In the genomic region with DNA sequence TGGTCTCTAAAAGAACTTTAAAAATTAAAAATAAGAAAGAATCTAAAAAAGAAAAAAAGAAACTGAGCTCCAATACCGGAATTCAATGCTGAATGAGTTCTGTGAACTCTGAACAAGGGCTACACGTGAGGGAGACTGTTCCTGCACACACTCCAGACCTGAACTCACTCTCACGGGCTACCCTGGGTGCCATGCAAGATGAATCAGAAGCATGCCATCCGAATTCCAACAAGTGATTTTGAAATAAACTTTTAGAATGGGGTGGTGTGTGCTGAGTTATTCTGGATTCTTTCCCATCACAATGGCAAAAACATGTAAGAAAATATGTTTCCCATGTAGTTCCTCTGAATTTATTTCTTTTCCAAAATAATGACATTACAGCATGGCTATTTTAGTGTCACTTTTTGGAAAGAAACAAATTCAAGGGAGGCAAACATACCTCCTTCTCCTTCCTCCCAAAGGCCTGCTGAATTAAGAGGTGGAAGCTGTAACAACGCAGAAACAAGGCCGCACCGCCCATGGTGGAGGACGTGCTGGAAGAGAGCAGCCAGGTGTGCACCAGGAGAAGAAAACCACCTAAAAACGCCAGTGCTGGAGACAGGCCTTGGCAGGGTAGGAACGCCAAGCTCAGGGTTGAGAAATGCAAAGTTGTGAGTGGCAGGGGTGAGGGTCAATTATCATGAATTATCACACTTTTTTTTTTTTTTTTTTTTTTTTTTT, we compare ENCODE assay signal across 12 cellular contexts.
DNase-seq lines count a peak whose midpoint lies in the region; ATAC-seq, FAIRE-seq and TF ChIP-seq lines count a peak whose summit lies in the region.
"Had no signal": no experiment of that assay in that cellular context is flagged by ENCODE, and none has a peak within 500 bp of the region (broad histone marks: within the 10 kb centered on the region; RNA-seq: fewer than 3 reads in every experiment).

No MANE protein-coding gene starts in this region.

- no peak for FAIRE-seq in HTR-8/SVneo (lab: Jason Lieb, UNC)

- H3K56ac ChIP-seq in mesendoderm (ENCODE audit: low read length) = peak overlapping the region; percentile 62

- H3K9me3 ChIP-seq in Peyer's patch = no peaks in the 10 kb centered on the region

- H4K8ac ChIP-seq in mesendoderm (ENCODE audit: low read depth, low read length) = no peak overlapping the region

- peaks cover 27% of the 10 kb centered on the region for H3K79me1 ChIP-seq in mesendoderm (ENCODE audit: low read length)

- H3K9ac ChIP-seq in mesendoderm (ENCODE audit: low read length) = no peak overlapping the region

- H3K27me3 ChIP-seq in mesendoderm (ENCODE audit: insufficient read depth, low read length, poor library complexity) (no peaks in the 10 kb centered on the region), Peyer's patch (no peaks in the 10 kb centered on the region)

- DNase-seq in left ventricle myocardium superior (no peak), Right ventricle myocardium inferior (ENCODE audit: missing footprints) (no peak), dedifferentiated amniotic fluid mesenchymal stem cell (ENCODE audit: extremely low spot score) (peak; percentile 69), mesendoderm (no peak), HTR-8/SVneo (ENCODE audit: insufficient read length, low spot score) (no peak), Peyer's patch (no peak)
- DNase-seq: activated T-cell treated with anti-CD3 and anti-CD28 coated beads, Interleukin-2, amount 50 U/mL, for 1 hour; central memory CD4-positive, alpha-beta T cell; foreskin melanocyte; NCI-H2171 had no signal

- H3K18ac ChIP-seq in mesendoderm (ENCODE audit: low read length) = peak overlapping the region; percentile 32

- H3K36me3 ChIP-seq in mesendoderm (ENCODE audit: control insufficient read depth, insufficient read depth, low read length) (no peaks in the 10 kb centered on the region), Peyer's patch (no peaks in the 10 kb centered on the region)

- intact Hi-C loops in left ventricle myocardium superior (cut with micrococcal nuclease) = no loop called here
- intact Hi-C loops in Right ventricle myocardium inferior (cut with DNase I) = no loop called here

- H3K27ac ChIP-seq in mesendoderm (ENCODE audit: low read depth, low read length) (no peak overlapping the region), Peyer's patch (peak overlapping the region in 1 of 4 donors; percentile 31)

- peak overlapping the region; percentile 55 for H2BK120ac ChIP-seq in mesendoderm (ENCODE audit: low read depth, low read length)

- no peak overlapping the region for H3K4me3 ChIP-seq in mesendoderm (ENCODE audit: low read length)
- no peak overlapping the region for H3K4me3 ChIP-seq in Peyer's patch

- H3K23ac ChIP-seq in mesendoderm (ENCODE audit: low read length) = no peak overlapping the region

- H2BK15ac ChIP-seq in mesendoderm (replicated peaks; ENCODE audit: low read depth) = no peak overlapping the region

- H3K4me2 ChIP-seq in mesendoderm (ENCODE audit: low read length) = no peak overlapping the region

- H3K4ac ChIP-seq in mesendoderm (ENCODE audit: low read depth, low read length) = peak overlapping the region; percentile 58

- no peak for TF ChIP-seq POLR2A in Peyer's patch (IDR thresholded peaks at IDR 0.05)

- whole genome bisulfite sequencing in mesendoderm (ENCODE audit: extremely low coverage, insufficient coverage, low lambda C conversion rate) = no CpG with 5 or more reads among the region's 10 CpGs

- ATAC-seq in left ventricle myocardium superior (peak; percentile 29), Right ventricle myocardium inferior (no peak), GM18870 (IDR thresholded peaks at IDR 0.05; ENCODE audit: unreplicated experiment) (no peak), HG02642 (IDR thresholded peaks at IDR 0.05; ENCODE audit: poor library complexity, unreplicated experiment) (no peak)

- peak overlapping the region; percentile 65 for H2AK5ac ChIP-seq in mesendoderm (ENCODE audit: low read length)

- H2BK5ac ChIP-seq in mesendoderm (ENCODE audit: low read length) = peak overlapping the region; percentile 45

- H4K5ac ChIP-seq in mesendoderm (ENCODE audit: low read length) = no peak overlapping the region

- H3K79me2 ChIP-seq in mesendoderm (ENCODE audit: control insufficient read depth, insufficient read depth, low read length) = peaks cover 28% of the 10 kb centered on the region

- H3K4me1 ChIP-seq in mesendoderm (ENCODE audit: control insufficient read depth, low read depth, low read length) (peaks cover 22% of the 10 kb centered on the region), Peyer's patch (peaks cover 0 to 43% (median 0%) of the 10 kb centered on the region in 4 donors)

- no peak for TF ChIP-seq CTCF in Peyer's patch (IDR thresholded peaks at IDR 0.05)
